In genomic region chr11:12841946-12842630, GRCh38 we compare ENCODE assay signal across 8 cellular contexts.
A peak's percentile ranks its signal among the peaks of the same experiment; 100 is the strongest.
DNase-seq lines count a peak whose midpoint lies in the region; ATAC-seq and TF ChIP-seq lines count a peak whose summit lies in the region.

No MANE protein-coding gene starts in this region.

- H3K9me3 ChIP-seq in SK-N-SH (no peaks in the 10 kb centered on the region), tibial nerve (no peaks in the 10 kb centered on the region)
- no peaks in the 10 kb centered on the region for H3K9me3 ChIP-seq in effector memory CD4-positive, alpha-beta T cell (ENCODE audit: control insufficient read depth, low read length)

- ATAC-seq in HG03378 (IDR thresholded peaks at IDR 0.05; ENCODE audit: unreplicated experiment), result no peak

- H3K27ac ChIP-seq in SK-N-SH (ENCODE audit: low read depth in 2 of 2, low read length in 1 of 2) (peak overlapping the region; percentile 97 to 98), tibial nerve (peak overlapping the region in 3 of 4 donors; percentile 29 to 55 (median 42))
- H3K27ac ChIP-seq in effector memory CD4-positive, alpha-beta T cell (ENCODE audit: insufficient read depth, low read length, poor library complexity, severe bottlenecking), result no peak overlapping the region

- H3F3A ChIP-seq in SK-N-SH (replicated peaks; ENCODE audit: insufficient read depth), result peaks cover 43% of the 10 kb centered on the region

- H3K4me1 ChIP-seq in SK-N-SH (ENCODE audit: control insufficient read depth in 1 of 2, insufficient read depth in 2 of 2, low read depth in 1 of 2, low read length in 1 of 2), result peaks cover 59 to 68% of the 10 kb centered on the region in 2 experiments
- peaks cover 0 to 88% (median 38%) of the 10 kb centered on the region in 4 donors for H3K4me1 ChIP-seq in tibial nerve
- H3K4me1 ChIP-seq in effector memory CD4-positive, alpha-beta T cell (ENCODE audit: control insufficient read depth, insufficient read depth, low read length, poor library complexity, severe bottlenecking), result no peaks in the 10 kb centered on the region

- H3K9ac ChIP-seq in SK-N-SH, result peak overlapping the region; percentile 71; the same call in 1 of the 2 replicates

- H3K79me2 ChIP-seq in SK-N-SH (ENCODE audit: insufficient read depth), result peaks cover 100% of the 10 kb centered on the region

- POLR2A ChIA-PET in SK-N-SH (lab: Yijun Ruan, JAX), result interaction anchor here (0.7 to 1.1 kb wide), 2 partner anchors 28 to 46 kb away, joined by 3 read pairs; no protein-coding TSS in a partner anchor

- no peaks in the 10 kb centered on the region for H3K27me3 ChIP-seq in SK-N-SH (ENCODE audit: insufficient read depth)
- H3K27me3 ChIP-seq in tibial nerve, result no peaks in the 10 kb centered on the region
- H3K27me3 ChIP-seq in effector memory CD4-positive, alpha-beta T cell (replicated peaks; ENCODE audit: control insufficient read depth, insufficient read depth, low read length, poor library complexity, severe bottlenecking), result no peaks in the 10 kb centered on the region

- CTCF ChIA-PET in SK-N-SH (lab: Yijun Ruan, JAX), result interaction anchor here (0.6 to 2.6 kb wide), 8 partner anchors 24 to 553 kb away, joined by 3 to 7 read pairs (median 4); no protein-coding TSS in a partner anchor

- peak overlapping the region; percentile 71 for H3K4me2 ChIP-seq in SK-N-SH

- WGBS in SK-N-SH (ENCODE audit: low lambda C conversion rate), result 26% methylated on average over 9 of the region's 9 CpGs
- WGBS in tibial nerve, 2 donors, result 18 to 24% methylated on average over 9 of the region's 9 CpGs

- H4K20me1 ChIP-seq in SK-N-SH (ENCODE audit: insufficient read depth), result peaks cover 40% of the 10 kb centered on the region

- no peaks in the 10 kb centered on the region for H3K9me2 ChIP-seq in SK-N-SH

- DNase-seq in AG10803 (ENCODE audit: low read depth) (peak; percentile 83), HFF-Myc (ENCODE audit: extremely low read depth, low read depth) (peak; percentile 70), SK-N-SH (peak; percentile 49), hepatic stellate cell (ENCODE audit: low spot score) (peak; percentile 63), tibial nerve (ENCODE audit: low spot score in 2 of 2) (no peak), NCI-H1436 (lab: John Stamatoyannopoulos, UW) (no peak)
- no peak for DNase-seq in effector memory CD4-positive, alpha-beta T cell

- TF ChIP-seq POLR2A in tibial nerve (IDR thresholded peaks at IDR 0.05), result no peak

- H2AFZ ChIP-seq in SK-N-SH (ENCODE audit: low read depth), result no peak overlapping the region

- TF ChIP-seq CTCF in AG10803 (conservative IDR thresholded peaks at IDR 0.05; ENCODE audit: low read length), result no peak
- no peak for TF ChIP-seq CTCF in HFF-Myc (IDR thresholded peaks at IDR 0.05; ENCODE audit: low read depth, low read length, missing control alignments)
- TF ChIP-seq CTCF in SK-N-SH (IDR thresholded peaks at IDR 0.05), result no peak
- TF ChIP-seq CTCF in tibial nerve (IDR thresholded peaks at IDR 0.05), result no peak

- 0 out of 2 replicates have a peak, but pooled peaks have one; percentile 4 for TF ChIP-seq RAD21 in SK-N-SH (IDR thresholded peaks at IDR 0.05; ENCODE audit: low read length)

- TF ChIP-seq EP300 in SK-N-SH (IDR thresholded peaks at IDR 0.05; ENCODE audit: borderline replicate concordance in 1 of 2, low read depth in 1 of 2, low read length in 1 of 2) (no peak), tibial nerve (IDR thresholded peaks at IDR 0.05) (no peak)

- H3K4me3 ChIP-seq in AG10803 (ENCODE audit: low read length) (no peak overlapping the region), HFF-Myc (replicated peaks; ENCODE audit: low read depth, low read length) (no peak overlapping the region), SK-N-SH (ENCODE audit: low read depth in 2 of 2, low read length in 1 of 2) (peak overlapping the region; percentile 21 to 23; a peak in 2 of 4 replicates), tibial nerve (no peak overlapping the region)
- no peak overlapping the region for H3K4me3 ChIP-seq in effector memory CD4-positive, alpha-beta T cell (ENCODE audit: insufficient read depth, low read depth, low read length, poor library complexity, severe bottlenecking)

- H3K36me3 ChIP-seq in SK-N-SH (replicated peaks in 1 of 2; ENCODE audit: control insufficient read depth in 1 of 2, insufficient read depth in 2 of 2, low read length in 1 of 2), result peaks cover 0 to 5% of the 10 kb centered on the region in 2 experiments
- no peaks in the 10 kb centered on the region for H3K36me3 ChIP-seq in tibial nerve
- H3K36me3 ChIP-seq in effector memory CD4-positive, alpha-beta T cell (ENCODE audit: control insufficient read depth, insufficient read depth, low read length), result no peaks in the 10 kb centered on the region

TF ChIP-seq in SK-N-SH, 30 proteins besides CTCF, POLR2A, EP300 and RAD21 (continues in another document):
- TF ChIP-seq PBX3 (IDR thresholded peaks at IDR 0.05) (peak; percentile 52; the same call in 1 of the 2 replicates), POLR2AphosphoS5 (IDR thresholded peaks at IDR 0.05; ENCODE audit: low read depth, low read length) (no peak), TEAD4 (IDR thresholded peaks at IDR 0.05; ENCODE audit: borderline replicate concordance, insufficient read depth) (no peak), FOSL2 (IDR thresholded peaks at IDR 0.05; ENCODE audit: borderline replicate concordance, low read depth) (0 out of 2 replicates have a peak, but pooled peaks have one; percentile 4), NFIC (IDR thresholded peaks at IDR 0.05; ENCODE audit: borderline replicate concordance) (no peak; the same call in 1 of the 2 replicates), RXRA (IDR thresholded peaks at IDR 0.05; ENCODE audit: borderline replicate concordance, low read depth) (peak; percentile 16; the same call in 1 of the 2 replicates), GATA2 (CRISPR knock-in tag; IDR thresholded peaks at IDR 0.05) (no peak), GABPA (IDR thresholded peaks at IDR 0.05; ENCODE audit: low read depth) (no peak), TAF1 (IDR thresholded peaks at IDR 0.05; ENCODE audit: borderline replicate concordance, low read depth, low read length) (no peak), NRF1 (IDR thresholded peaks at IDR 0.05; ENCODE audit: low read depth, low read length) (no peak), SMC3 (IDR thresholded peaks at IDR 0.05; ENCODE audit: low read depth, low read length) (no peak), YY1 (IDR thresholded peaks at IDR 0.05; ENCODE audit: low read depth) (peak; percentile 73; the same call in 1 of the 2 replicates), FOXM1 (IDR thresholded peaks at IDR 0.05; ENCODE audit: low read depth) (no peak), IRF3 (IDR thresholded peaks at IDR 0.05; ENCODE audit: low read depth, low read length) (no peak), RCOR1 (IDR thresholded peaks at IDR 0.05; ENCODE audit: low read length) (0 out of 2 replicates have a peak, but pooled peaks have one; percentile 15), USF1 (IDR thresholded peaks at IDR 0.05; ENCODE audit: borderline replicate concordance, low read depth) (no peak), FOXJ3 (CRISPR knock-in tag; IDR thresholded peaks at IDR 0.05) (no peak), USF2 (IDR thresholded peaks at IDR 0.05; ENCODE audit: borderline replicate concordance, low read depth, low read length) (no peak)

Comparison
In these comparisons a context has a peak if more than half of its experiments do, and no peak if none do; other contexts are left out.
1. DNase-seq: peak in AG10803 (single experiment), HFF-Myc (single experiment), SK-N-SH (single experiment) and hepatic stellate cell (single experiment); none in tibial nerve (0 of 2), NCI-H1436 (single experiment) and effector memory CD4-positive, alpha-beta T cell (0 of 3).
2. H3K4me3 ChIP-seq: peak in SK-N-SH (2 of 2); none in AG10803 (single experiment), HFF-Myc (single experiment), tibial nerve (0 of 4) and effector memory CD4-positive, alpha-beta T cell (single experiment).